In genomic region chr7:112892263-112892662, GRCh38 we compare ENCODE assay signal across 1 cellular context.
TF ChIP-seq lines count a peak whose summit lies in the region.

No MANE protein-coding gene starts in this region.

TF ChIP-seq in A549, 52 proteins besides CTCF, POLR2A, EP300 and RAD21 (continued from another document):
- TF ChIP-seq MAFK (IDR thresholded peaks at IDR 0.05; ENCODE audit: partially characterized antibody) (no peak), FOSB (CRISPR knock-in tag; IDR thresholded peaks at IDR 0.05) (no peak), HOXB5 (CRISPR knock-in tag; IDR thresholded peaks at IDR 0.05) (no peak), EHMT2 (IDR thresholded peaks at IDR 0.05; ENCODE audit: low read depth) (no peak)
